Comparison of ENCODE assay signal across 8 cellular contexts in the genomic region with DNA sequence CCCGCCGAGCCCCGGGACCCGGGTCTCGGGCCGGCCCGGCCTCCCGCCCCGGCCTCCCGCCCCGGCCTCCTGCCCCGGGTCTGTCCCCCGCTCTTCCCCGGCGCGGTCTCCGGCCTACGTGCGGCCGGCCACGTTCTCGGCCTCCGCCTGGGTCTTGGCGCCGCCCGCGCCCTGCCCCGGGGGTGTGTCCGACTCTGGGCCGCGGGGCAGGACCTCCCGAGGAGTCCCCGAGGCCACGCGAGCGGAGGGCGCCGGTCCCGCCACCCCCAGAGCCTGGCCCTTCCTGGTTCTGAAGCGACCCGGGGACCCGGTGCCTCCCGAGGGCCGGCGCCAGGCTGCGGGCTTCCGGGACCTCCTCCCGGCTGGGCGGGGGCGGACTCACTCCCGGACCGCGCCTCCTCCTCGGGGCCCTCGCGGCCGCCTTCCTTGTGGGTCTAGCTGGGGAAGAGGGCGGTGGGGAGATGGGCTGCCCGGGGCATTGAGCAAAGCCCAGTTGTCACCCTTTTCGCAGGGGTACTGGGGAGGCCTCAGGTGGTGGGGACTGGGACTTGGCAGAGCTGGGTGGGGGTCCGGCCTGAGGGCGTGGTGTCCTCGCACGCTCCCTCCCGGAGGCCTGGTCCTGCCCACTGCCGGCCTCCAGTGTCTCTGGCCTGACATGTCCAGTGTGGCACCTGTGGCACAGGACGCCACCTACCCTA. TPM values are rescaled to one million over a fixed set of nuclear protein-coding genes. Genes with fewer than 3 reads are reported as not detected.
DNase-seq lines count a peak whose midpoint lies in the region; ATAC-seq, FAIRE-seq and TF ChIP-seq lines count a peak whose summit lies in the region.

No MANE protein-coding gene starts in this region.

- peak overlapping the region; percentile 88 for H3K4me3 ChIP-seq in GM12875 (ENCODE audit: low read depth, low read length)

- H3K27ac Mint-ChIP-seq in activated CD8-positive, alpha-beta T cell treated with anti-CD3 and anti-CD28 coated beads for 36 hours, result peak overlapping the region; percentile 82

- POLR2A ChIA-PET in activated CD8-positive, alpha-beta T cell treated with anti-CD3 and anti-CD28 coated beads for 36 hours (lab: Charles Lee), result interaction anchor here (0.8 kb wide), 1 partner anchor 258 kb away, joined by 5 read pairs; no protein-coding TSS in a partner anchor

- intact Hi-C loops in activated CD8-positive, alpha-beta T cell treated with anti-CD3 and anti-CD28 coated beads for 36 hours (cut with micrococcal nuclease), result no loop called here

- peak overlapping the region; percentile 94 for H3K4me3 Mint-ChIP-seq in activated CD8-positive, alpha-beta T cell treated with anti-CD3 and anti-CD28 coated beads for 36 hours

- ATAC-seq in HG02678 (IDR thresholded peaks at IDR 0.05; ENCODE audit: unreplicated experiment), result peak; percentile 35
- peak; percentile 29 for ATAC-seq in activated CD8-positive, alpha-beta T cell treated with anti-CD3 and anti-CD28 coated beads for 36 hours

- DNase-seq in NCI-H2227 treated with DMSO at 0.1 percent for 48 hours (lab: John Stamatoyannopoulos, UW) (peak; percentile 26), medulla oblongata (ENCODE audit: extremely low spot score) (peak; percentile 55), D721Med (ENCODE audit: insufficient read length, low spot score) (no peak)
- peak; percentile 71 for DNase-seq in activated CD8-positive, alpha-beta T cell treated with anti-CD3 and anti-CD28 coated beads for 36 hours
- peak; percentile 36 for DNase-seq in effector CD8-positive, alpha-beta T cell (lab: John Stamatoyannopoulos, UW)
- DNase-seq in stimulated activated CD8-positive, alpha-beta memory T cell treated with anti-CD3 and anti-CD28 coated beads, Interleukin-12 subunit alpha, Interleukin-12 subunit beta, amount 100 ng/mL, for 4 hours (ENCODE audit: low read depth), result peak; percentile 43

- no peaks in the 10 kb centered on the region for H3K9me3 Mint-ChIP-seq in activated CD8-positive, alpha-beta T cell treated with anti-CD3 and anti-CD28 coated beads for 36 hours

- peaks cover 56% of the 10 kb centered on the region for H3K4me1 Mint-ChIP-seq in activated CD8-positive, alpha-beta T cell treated with anti-CD3 and anti-CD28 coated beads for 36 hours (ENCODE audit: low read depth)

- H3K27me3 Mint-ChIP-seq in activated CD8-positive, alpha-beta T cell treated with anti-CD3 and anti-CD28 coated beads for 36 hours, result no peaks in the 10 kb centered on the region

- peaks cover 9% of the 10 kb centered on the region for H3K36me3 Mint-ChIP-seq in activated CD8-positive, alpha-beta T cell treated with anti-CD3 and anti-CD28 coated beads for 36 hours (ENCODE audit: low read depth)

- no peak for FAIRE-seq in D721Med (lab: Jason Lieb, UNC)

- CTCF ChIA-PET in activated CD8-positive, alpha-beta T cell treated with anti-CD3 and anti-CD28 coated beads for 36 hours (lab: Charles Lee), result interaction anchor here (1.5 kb wide), 2 partner anchors 10 to 38 kb away, joined by 3 to 4 read pairs; no protein-coding TSS in a partner anchor

- no peak for TF ChIP-seq CTCF in GM12875 (IDR thresholded peaks at IDR 0.05; ENCODE audit: borderline replicate concordance, insufficient read depth, low read depth, low read length)
- no peak for TF ChIP-seq CTCF in activated CD8-positive, alpha-beta T cell treated with anti-CD3 and anti-CD28 coated beads for 36 hours (IDR thresholded peaks at IDR 0.05)
- TF ChIP-seq CTCF in D721Med (IDR thresholded peaks at IDR 0.05; ENCODE audit: insufficient read depth, missing control alignments), result no peak

RNA-seq across cellular contexts. Expression of gene PFKL, which starts 0.6 kb away (rescaled TPM):
- total RNA-seq in activated CD8-positive, alpha-beta T cell treated with anti-CD3 and anti-CD28 coated beads for 36 hours, result 100 to 1,000 TPM; 188 to 200 TPM

RNA-seq across cellular contexts. Expression of gene AIRE, which starts 14.7 kb away (rescaled TPM):
- not detected for total RNA-seq in activated CD8-positive, alpha-beta T cell treated with anti-CD3 and anti-CD28 coated beads for 36 hours

RNA-seq across cellular contexts. Expression of gene DNMT3L, which starts 38.7 kb away (rescaled TPM):
- not detected for total RNA-seq in activated CD8-positive, alpha-beta T cell treated with anti-CD3 and anti-CD28 coated beads for 36 hours

RNA-seq across cellular contexts. Expression of gene CFAP410, which starts 38.8 kb away (rescaled TPM):
- 10 to 100 TPM; 17.2 TPM for total RNA-seq in activated CD8-positive, alpha-beta T cell treated with anti-CD3 and anti-CD28 coated beads for 36 hours

RNA-seq across cellular contexts. Expression of gene TRPM2, which starts 53.0 kb away (rescaled TPM):
- 1 to 10 TPM; 2.6 to 3.7 TPM for total RNA-seq in activated CD8-positive, alpha-beta T cell treated with anti-CD3 and anti-CD28 coated beads for 36 hours
